12 cellular contexts compared by ENCODE assay signal in genomic region chr3:133570937-133571320, GRCh38. TPM values are rescaled to one million over a fixed set of nuclear protein-coding genes. Genes with fewer than 3 reads are reported as not detected.
A peak's percentile ranks its signal among the peaks of the same experiment; 100 is the strongest.
DNase-seq lines count a peak whose midpoint lies in the region; ATAC-seq and TF ChIP-seq lines count a peak whose summit lies in the region.
"Had no signal": no experiment of that assay in that cellular context is flagged by ENCODE, and none has a peak within 500 bp of the region (broad histone marks: within the 10 kb centered on the region; RNA-seq: fewer than 3 reads in every experiment).

No MANE protein-coding gene starts in this region.

- peaks cover 11% of the 10 kb centered on the region for H3K36me3 Mint-ChIP-seq in CD4-positive, CD25-positive, alpha-beta regulatory T cell
- no peaks in the 10 kb centered on the region for H3K36me3 Mint-ChIP-seq in natural killer cell
- H3K36me3 Mint-ChIP-seq: IgD-negative memory B cell had no signal

- peaks cover 29% of the 10 kb centered on the region for H3K4me1 ChIP-seq in CD4-positive, CD25-positive, alpha-beta regulatory T cell (ENCODE audit: control insufficient read depth, insufficient read depth, low read length, poor library complexity, severe bottlenecking)
- H3K4me1 ChIP-seq in Karpas-422 (ENCODE audit: low read length), result peaks cover 34% of the 10 kb centered on the region
- H3K4me1 ChIP-seq in left lung, result peaks cover 20 to 52% of the 10 kb centered on the region in 2 donors

- no peak overlapping the region for H2AFZ ChIP-seq in Karpas-422 (ENCODE audit: low read length)

- H3K79me2 ChIP-seq in Karpas-422 (ENCODE audit: low read length), result peaks cover 17% of the 10 kb centered on the region

- TF ChIP-seq CTCF in choroid plexus epithelial cell (conservative IDR thresholded peaks at IDR 0.05; ENCODE audit: low read depth, low read length) (no peak), natural killer cell (IDR thresholded peaks at IDR 0.05) (no peak), left lung (IDR thresholded peaks at IDR 0.05) (no peak)

- H3K27me3 Mint-ChIP-seq in CD4-positive, CD25-positive, alpha-beta regulatory T cell, result peaks cover 5% of the 10 kb centered on the region
- H3K27me3 Mint-ChIP-seq in natural killer cell (ENCODE audit: low read depth in 2 of 2), result no peaks in the 10 kb centered on the region
- H3K27me3 Mint-ChIP-seq: IgD-negative memory B cell had no signal

- H3K36me3 ChIP-seq in CD4-positive, CD25-positive, alpha-beta regulatory T cell (ENCODE audit: control insufficient read depth, insufficient read depth, low read length), result peaks cover 8% of the 10 kb centered on the region
- H3K36me3 ChIP-seq in Karpas-422 (ENCODE audit: insufficient read depth, low read length) (peaks cover 17% of the 10 kb centered on the region), left lung (peaks cover 0 to 8% of the 10 kb centered on the region in 2 donors)

- no peak overlapping the region for H3K4me3 ChIP-seq in CD4-positive, CD25-positive, alpha-beta regulatory T cell (ENCODE audit: low read depth, low read length)
- H3K4me3 ChIP-seq in choroid plexus epithelial cell (ENCODE audit: low read depth, low read length), result no peak overlapping the region
- no peak overlapping the region for H3K4me3 ChIP-seq in Karpas-422 (ENCODE audit: low read length)
- no peak overlapping the region for H3K4me3 ChIP-seq in left lung
- H3K4me3 ChIP-seq: coronary artery, psoas muscle had no signal

- H3K4me3 Mint-ChIP-seq in CD4-positive, CD25-positive, alpha-beta regulatory T cell, result peak overlapping the region in 2 of 4 donors; percentile 5 to 12
- H3K4me3 Mint-ChIP-seq in natural killer cell, result no peak overlapping the region

- ATAC-seq in CD4-positive, CD25-positive, alpha-beta regulatory T cell (ENCODE audit: low read depth in 2 of 2), result no peak
- ATAC-seq in natural killer cell (no peak), GM21367 (IDR thresholded peaks at IDR 0.05; ENCODE audit: unreplicated experiment) (no peak), left lung (no peak)
- ATAC-seq: psoas muscle had no signal

- H3K9me3 Mint-ChIP-seq in CD4-positive, CD25-positive, alpha-beta regulatory T cell, result peaks cover 0 to 2% (median 0%) of the 10 kb centered on the region in 7 donors
- no peaks in the 10 kb centered on the region for H3K9me3 Mint-ChIP-seq in natural killer cell
- H3K9me3 Mint-ChIP-seq: IgD-negative memory B cell had no signal

- H3K4me1 Mint-ChIP-seq in CD4-positive, CD25-positive, alpha-beta regulatory T cell, result peaks cover 9 to 37% (median 23%) of the 10 kb centered on the region in 4 donors
- H3K4me1 Mint-ChIP-seq in natural killer cell, result peaks cover 21 to 35% of the 10 kb centered on the region in 2 donors

- no peaks in the 10 kb centered on the region for H3K9me3 ChIP-seq in CD4-positive, CD25-positive, alpha-beta regulatory T cell (ENCODE audit: control insufficient read depth in 2 of 2, low read length in 2 of 2)
- H3K9me3 ChIP-seq in Karpas-422 (ENCODE audit: low read length) (no peaks in the 10 kb centered on the region), left lung (no peaks in the 10 kb centered on the region)
- H3K9me3 ChIP-seq: psoas muscle had no signal

- H3K9me2 ChIP-seq in Karpas-422 (replicated peaks; ENCODE audit: insufficient read depth, low read length), result no peaks in the 10 kb centered on the region

- peak overlapping the region; percentile 93 for H3K27ac ChIP-seq in CD4-positive, CD25-positive, alpha-beta regulatory T cell (ENCODE audit: insufficient read depth, low read length, poor library complexity, severe bottlenecking)
- H3K27ac ChIP-seq in Karpas-422 (ENCODE audit: low read length), result no peak overlapping the region
- H3K27ac ChIP-seq in left lung, result peak overlapping the region in 1 of 2 donors; percentile 97
- H3K27ac ChIP-seq: psoas muscle had no signal

- H3K4me2 ChIP-seq in Karpas-422 (ENCODE audit: low read depth, low read length, poor library complexity, severe bottlenecking), result no peak overlapping the region

- intact Hi-C loops in natural killer cell (cut with micrococcal nuclease), result no loop called here
- intact Hi-C loops in left lung (cut with DNase I), result no loop called here

- no peaks in the 10 kb centered on the region; the same call in 1 of the 2 replicates for H4K20me1 ChIP-seq in Karpas-422 (ENCODE audit: insufficient read depth, low read depth, low read length)

- no peak for DNase-seq in CD4-positive, CD25-positive, alpha-beta regulatory T cell
- DNase-seq in M059J (ENCODE audit: low read depth) (peak; percentile 92), choroid plexus epithelial cell (ENCODE audit: low read depth) (peak; percentile 51), natural killer cell (no peak), SW480 (ENCODE audit: low spot score) (no peak), Karpas-422 (no peak), left lung (no peak)
- DNase-seq: activated CD8-positive, alpha-beta memory T cell treated with anti-CD3 and anti-CD28 coated beads, Interleukin-2, amount 50 U/mL, for 4 hours; psoas muscle had no signal

- H3K27ac Mint-ChIP-seq in CD4-positive, CD25-positive, alpha-beta regulatory T cell, result peak overlapping the region in 2 of 3 donors; percentile 81 to 88
- peak overlapping the region; percentile 99 for H3K27ac Mint-ChIP-seq in natural killer cell

- no peak overlapping the region for H3K9ac ChIP-seq in Karpas-422 (ENCODE audit: low read length)

- H3K27me3 ChIP-seq in CD4-positive, CD25-positive, alpha-beta regulatory T cell (ENCODE audit: control insufficient read depth, insufficient read depth, low read length), result no peaks in the 10 kb centered on the region
- no peaks in the 10 kb centered on the region for H3K27me3 ChIP-seq in Karpas-422 (ENCODE audit: low read length)
- no peaks in the 10 kb centered on the region for H3K27me3 ChIP-seq in left lung

RNA-seq across cellular contexts. Expression of gene CDV3, which starts 2.6 kb away (rescaled TPM):
- total RNA-seq in CD4-positive, CD25-positive, alpha-beta regulatory T cell, result 275 TPM
- 10 to 100 TPM; 43.6 to 91.2 (median 60.1) TPM for polyA plus RNA-seq in CD4-positive, CD25-positive, alpha-beta regulatory T cell
- total RNA-seq in M059J (2014; rRNA removed; shearing (Covaris generic)), result 143 and 202 TPM in 2 replicates
- total RNA-seq in natural killer cell (100 to 1,000 TPM; 214 to 229 (median 228) TPM), left lung (100 to 1,000 TPM; 162 to 173 TPM)
- 772 and 806 TPM in 2 replicates for total RNA-seq in Karpas-422 (2014; rRNA removed; shearing (Covaris generic); ENCODE audit: low replicate concordance)

Comparison
In these comparisons a context has a peak if more than half of its experiments do, and no peak if none do; other contexts are left out.
1. DNase-seq: peak in M059J (single experiment) and choroid plexus epithelial cell (single experiment); none in CD4-positive, CD25-positive, alpha-beta regulatory T cell (0 of 3), natural killer cell (single experiment), SW480 (single experiment), Karpas-422 (single experiment) and left lung (0 of 2).